ENCODE assay signal across 18 cellular contexts in the genomic region with DNA sequence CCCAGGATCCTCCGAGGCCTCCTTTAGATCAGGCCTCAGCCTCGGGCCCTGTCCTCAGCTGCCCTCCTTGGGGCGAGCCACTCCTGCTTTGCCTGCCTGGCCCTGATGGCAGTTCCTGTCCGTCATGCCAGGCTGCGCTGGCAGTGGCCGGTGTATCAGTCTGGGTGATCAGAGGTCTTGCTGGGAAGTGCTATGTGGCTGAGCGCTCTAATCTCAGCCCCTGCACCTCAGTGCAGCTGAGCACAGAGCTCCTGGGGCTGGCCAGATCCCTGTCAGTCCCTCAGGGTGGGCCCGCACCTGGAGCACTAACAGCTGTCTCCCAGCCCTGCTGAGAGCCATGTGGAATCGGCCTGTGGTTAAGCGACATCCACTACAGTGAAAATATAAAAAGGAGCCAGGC. TPM values are rescaled to one million over a fixed set of nuclear protein-coding genes. Genes with fewer than 3 reads are reported as not detected.
DNase-seq lines count a peak whose midpoint lies in the region; ATAC-seq, FAIRE-seq and TF ChIP-seq lines count a peak whose summit lies in the region.
"Had no signal": no experiment of that assay in that cellular context is flagged by ENCODE, and none has a peak within 500 bp of the region (broad histone marks: within the 10 kb centered on the region; RNA-seq: fewer than 3 reads in every experiment).

No MANE protein-coding gene starts in this region.

- no peak for FAIRE-seq in HepG2 (lab: Jason Lieb, UNC)
- FAIRE-seq: A204.1, G401.6, GM12891, GM19239, H1 had no signal

- H3K36me3 ChIP-seq in right lobe of liver, result no peaks in the 10 kb centered on the region
- H3K36me3 ChIP-seq in HepG2 (replicated peaks in 1 of 2; ENCODE audit: control insufficient read depth in 1 of 2, insufficient read depth in 2 of 2, low read length in 2 of 2), result no peaks in the 10 kb centered on the region
- H3K36me3 ChIP-seq in parathyroid adenoma (ENCODE audit: control insufficient read depth, insufficient read depth, low read length), result no peaks in the 10 kb centered on the region
- H3K36me3 ChIP-seq: HAP-1 had no signal

- no peak for TF ChIP-seq RAD21 in HepG2 (CRISPR knock-in tag; IDR thresholded peaks at IDR 0.05)

- peaks cover 0 to 3% (median 0%) of the 10 kb centered on the region in 4 donors for H3K4me1 ChIP-seq in right lobe of liver
- H3K4me1 ChIP-seq in HepG2 (ENCODE audit: insufficient read depth, low read length), result peaks cover 5% of the 10 kb centered on the region
- H3K4me1 ChIP-seq in parathyroid adenoma, result peaks cover 19% of the 10 kb centered on the region

- no peak overlapping the region for H3K27ac Mint-ChIP-seq in activated T-cell treated with anti-CD3 and anti-CD28 coated beads, Interleukin-2, amount 50 U/mL, for 24 hours
- H3K27ac Mint-ChIP-seq: B cell; CD4-positive, alpha-beta T cell had no signal

- TF ChIP-seq POLR2A in right lobe of liver (IDR thresholded peaks at IDR 0.05) (no peak), HepG2 (IDR thresholded peaks at IDR 0.05; ENCODE audit: insufficient read depth in 1 of 2, low read depth in 2 of 2, low read length in 2 of 2) (no peak)

- TF ChIP-seq CTCF in right lobe of liver (IDR thresholded peaks at IDR 0.05), result no peak
- TF ChIP-seq CTCF in HepG2 (CRISPR knock-in tag; IDR thresholded peaks at IDR 0.05), result no peak
- TF ChIP-seq CTCF in parathyroid adenoma (IDR thresholded peaks at IDR 0.05), result no peak

- 75% methylated on average over 6 of the region's 10 CpGs for WGBS in right lobe of liver (ENCODE audit: insufficient coverage, low coverage, low lambda C conversion rate, missing lambda C conversion rate)
- 23% methylated on average over 5 of the region's 10 CpGs for WGBS in HepG2 (ENCODE audit: low lambda C conversion rate)

- POLR2A ChIA-PET in HepG2 (lab: Yijun Ruan, JAX), result no interaction called here

- no peak for ATAC-seq in activated T-cell treated with anti-CD3 and anti-CD28 coated beads, Interleukin-2, amount 50 U/mL, for 4 hours
- ATAC-seq in right lobe of liver (no peak), HepG2 (no peak), GM19463 (IDR thresholded peaks at IDR 0.05; ENCODE audit: unreplicated experiment) (no peak)

- in situ Hi-C loops in HepG2 (cut with HindIII; ENCODE audit: extremely low pct_ligation_motif_present, low pct_unique_long_range_greater_than_20kb), result no loop called here

- no peaks in the 10 kb centered on the region for H3K36me3 Mint-ChIP-seq in activated T-cell treated with anti-CD3 and anti-CD28 coated beads, Interleukin-2, amount 50 U/mL, for 24 hours (ENCODE audit: low read depth)
- H3K36me3 Mint-ChIP-seq in activated T-cell treated with anti-CD3 and anti-CD28 coated beads, Interleukin-2, amount 50 U/mL, for 4 hours (ENCODE audit: insufficient read depth), result no peaks in the 10 kb centered on the region

- H3K79me2 ChIP-seq in HepG2 (ENCODE audit: insufficient read depth, low read length) (no peaks in the 10 kb centered on the region), parathyroid adenoma (no peaks in the 10 kb centered on the region)

- TF ChIP-seq EP300 in HepG2 (IDR thresholded peaks at IDR 0.05; ENCODE audit: low read depth in 2 of 2, low read length in 2 of 2) (no peak), HepG2 (CRISPR knock-in tag; IDR thresholded peaks at IDR 0.05; ENCODE audit: borderline replicate concordance) (no peak)

- H3K27me3 Mint-ChIP-seq in activated T-cell treated with anti-CD3 and anti-CD28 coated beads, Interleukin-2, amount 50 U/mL, for 24 hours, result peaks cover 16% of the 10 kb centered on the region
- H3K27me3 Mint-ChIP-seq in activated T-cell treated with anti-CD3 and anti-CD28 coated beads, Interleukin-2, amount 50 U/mL, for 4 hours (ENCODE audit: low read depth), result peaks cover 8% of the 10 kb centered on the region

- H3K4me2 ChIP-seq in HepG2 (ENCODE audit: low read depth, low read length) (no peak overlapping the region), parathyroid adenoma (ENCODE audit: low read length) (no peak overlapping the region)

- H3K9ac ChIP-seq in HepG2 (ENCODE audit: insufficient read depth, low read depth, low read length) (no peak overlapping the region), parathyroid adenoma (no peak overlapping the region)

- H3K27ac ChIP-seq in right lobe of liver, result no peak overlapping the region
- H3K27ac ChIP-seq in HepG2 (ENCODE audit: extremely low read length, insufficient read depth, low read length), result no peak overlapping the region
- peak overlapping the region; percentile 60 for H3K27ac ChIP-seq in parathyroid adenoma

- no peak overlapping the region for H2AFZ ChIP-seq in HepG2 (ENCODE audit: low read length)
- peak overlapping the region; percentile 61 for H2AFZ ChIP-seq in parathyroid adenoma

- intact Hi-C loops in right lobe of liver (cut with DNase I), result no loop called here
- intact Hi-C loops in HepG2 (cut with micrococcal nuclease; ENCODE audit: unreplicated experiment), result no loop called here

- H3K4me3 Mint-ChIP-seq in activated T-cell treated with anti-CD3 and anti-CD28 coated beads, Interleukin-2, amount 50 U/mL, for 24 hours, result no peak overlapping the region
- H3K4me3 Mint-ChIP-seq in activated T-cell treated with anti-CD3 and anti-CD28 coated beads, Interleukin-2, amount 50 U/mL, for 4 hours, result no peak overlapping the region
- H3K4me3 Mint-ChIP-seq: B cell; CD4-positive, alpha-beta T cell had no signal

- H3K9me3 Mint-ChIP-seq in activated T-cell treated with anti-CD3 and anti-CD28 coated beads, Interleukin-2, amount 50 U/mL, for 24 hours, result no peaks in the 10 kb centered on the region
- H3K9me3 Mint-ChIP-seq in activated T-cell treated with anti-CD3 and anti-CD28 coated beads, Interleukin-2, amount 50 U/mL, for 4 hours, result no peaks in the 10 kb centered on the region
- H3K9me3 Mint-ChIP-seq: CD4-positive, alpha-beta T cell had no signal

- peaks cover 5% of the 10 kb centered on the region for H3K4me1 Mint-ChIP-seq in activated T-cell treated with anti-CD3 and anti-CD28 coated beads, Interleukin-2, amount 50 U/mL, for 24 hours (ENCODE audit: low read depth)
- H3K4me1 Mint-ChIP-seq in activated T-cell treated with anti-CD3 and anti-CD28 coated beads, Interleukin-2, amount 50 U/mL, for 4 hours (ENCODE audit: low read depth), result peaks cover 6% of the 10 kb centered on the region

- CTCF ChIA-PET in HepG2 (lab: Yijun Ruan, JAX; ENCODE audit: low intra/inter-chr PET ratio, low total read pairs), result no interaction called here

- H3K4me3 ChIP-seq in right lobe of liver, result no peak overlapping the region
- H3K4me3 ChIP-seq in HepG2 (replicated peaks in 1 of 3; ENCODE audit: insufficient read depth in 1 of 3, low read depth in 2 of 3, low read length in 3 of 3), result no peak overlapping the region
- H3K4me3 ChIP-seq in parathyroid adenoma (ENCODE audit: low read depth, low read length), result no peak overlapping the region
- H3K4me3 ChIP-seq: HAP-1 had no signal

- H3K27me3 ChIP-seq in right lobe of liver (peaks cover 0 to 3% of the 10 kb centered on the region in 2 donors), HepG2 (ENCODE audit: control insufficient read depth in 1 of 2, insufficient read depth in 2 of 2, low read length in 2 of 2) (peaks cover 8 to 57% of the 10 kb centered on the region in 2 experiments; a peak in 4 of 5 replicates), parathyroid adenoma (ENCODE audit: control insufficient read depth, insufficient read depth, low read length) (no peaks in the 10 kb centered on the region)

- H4K20me1 ChIP-seq in HepG2 (ENCODE audit: insufficient read depth, low read length), result 0 out of 2 replicates have a peak, but pooled peaks cover 4% of the 10 kb centered on the region

- BruUV-seq in HepG2 (replicated peaks; lab: Mats Ljungman, UMichigan), result no TSS peak

- H3K9me3 ChIP-seq in right lobe of liver (no peaks in the 10 kb centered on the region), HepG2 (ENCODE audit: low read length) (no peaks in the 10 kb centered on the region), parathyroid adenoma (ENCODE audit: control insufficient read depth, low read length) (no peaks in the 10 kb centered on the region)
- H3K9me3 ChIP-seq: HAP-1 had no signal

- peak; percentile 18 for DNase-seq in activated T-cell treated with anti-CD3 and anti-CD28 coated beads, Interleukin-2, amount 50 U/mL, for 24 hours
- DNase-seq in activated T-cell treated with anti-CD3 and anti-CD28 coated beads, Interleukin-2, amount 50 U/mL, for 4 hours, result no peak
- DNase-seq in right lobe of liver, result peak in 2 of 3 donors; percentile 37 to 40
- DNase-seq in HepG2 (ENCODE audit: low spot score), result no peak
- DNase-seq in DMS79 treated with DMSO at 0.1 percent for 48 hours (lab: John Stamatoyannopoulos, UW), result no peak
- DNase-seq: C1 segment of cervical spinal cord; Calu3; CD4-positive, alpha-beta T cell; DMS 273 treated with DMSO at 0.1 percent for 48 hours had no signal

RNA-seq across cellular contexts. Expression of a gene that starts 14.8 kb away (rescaled TPM):
- total RNA-seq in activated T-cell treated with anti-CD3 and anti-CD28 coated beads, Interleukin-2, amount 50 U/mL, for 4 hours, result under 1 TPM; 0.22 to 0.53 (median 0.42) TPM
- under 1 TPM; 0.16 to 0.67 (median 0.32) TPM for total RNA-seq in right lobe of liver
- 0.74 and 0.84 TPM in 2 replicates for total RNA-seq in HepG2 (2016; rRNA removed; fragmentation: Illumina TruSeq; extraction: Trizol)
- total RNA-seq in HepG2 (2016; cell fraction: cytosol; rRNA removed; fragmentation: Illumina TruSeq; extraction: Trizol; ENCODE audit: low read depth), result not detected in 2 replicates
- total RNA-seq in HepG2 (2016; cell fraction: insoluble cytoplasmic fraction; rRNA removed; fragmentation: Illumina TruSeq; extraction: Trizol), result 0.87 and 1.1 TPM in 2 replicates
- total RNA-seq in HepG2 (2016; cell fraction: membrane; rRNA removed; fragmentation: Illumina TruSeq; extraction: Trizol), result 0.21 and 0.34 TPM in 2 replicates
- total RNA-seq in HepG2 (2016; cell fraction: nucleus; rRNA removed; fragmentation: Illumina TruSeq; extraction: Trizol), result 0.53 and 1.3 TPM in 2 replicates
- polyA plus RNA-seq in HepG2 (2011; rRNA removed), result 0.10 and 0.24 TPM in 2 replicates
- polyA plus RNA-seq in HepG2 (2011; cell fraction: cytosol; rRNA removed), result 0.13 and 0.19 TPM in 2 replicates
- polyA plus RNA-seq in HepG2 (2011; cell fraction: nucleus; rRNA removed), result 0.05 and 0.27 TPM in 2 replicates
- 0.12 and 0.16 TPM in 2 replicates for polyA plus RNA-seq in HepG2 (2012)
- 0.18 and 0.26 TPM in 2 replicates for polyA plus RNA-seq in HepG2 (2016; cell fraction: cytosol; fragmentation: Illumina TruSeq; extraction: Trizol; ENCODE audit: low read depth)
- 0.86 and 1.2 TPM in 2 replicates for polyA plus RNA-seq in HepG2 (2016; cell fraction: insoluble cytoplasmic fraction; fragmentation: Illumina TruSeq; extraction: Trizol; ENCODE audit: low read depth)
- polyA plus RNA-seq in HepG2 (2016; cell fraction: membrane; fragmentation: Illumina TruSeq; extraction: Trizol; ENCODE audit: low read depth), result 0.33 and 0.34 TPM in 2 replicates
- 0.60 and 0.65 TPM in 2 replicates for polyA plus RNA-seq in HepG2 (2016; cell fraction: nucleus; fragmentation: Illumina TruSeq; extraction: Trizol; ENCODE audit: insufficient read depth, low read depth)
- 0.06 TPM in 1 of 2 replicates, not detected in the other for polyA minus RNA-seq in HepG2 (2011; rRNA and poly(A)+ RNA removed; ENCODE audit: low replicate concordance)
- not detected in 2 replicates for polyA minus RNA-seq in HepG2 (2011; cell fraction: cytosol; rRNA and poly(A)+ RNA removed)
- polyA minus RNA-seq in HepG2 (2011; cell fraction: nucleus; rRNA and poly(A)+ RNA removed), result 0.26 TPM in 1 of 2 replicates, not detected in the other
- total RNA-seq: B cell; Calu3; CD4-positive, alpha-beta T cell had no signal

Comparison
In these comparisons a context has a peak if more than half of its experiments do, and no peak if none do; other contexts are left out.
1. DNase-seq: peak in activated T-cell treated with anti-CD3 and anti-CD28 coated beads, Interleukin-2, amount 50 U/mL, for 24 hours (single experiment) and right lobe of liver (2 of 3); none in activated T-cell treated with anti-CD3 and anti-CD28 coated beads, Interleukin-2, amount 50 U/mL, for 4 hours (single experiment), HepG2 (single experiment) and DMS79 treated with DMSO at 0.1 percent for 48 hours (single experiment).